ENCODE assay signal across 18 cellular contexts in genomic region chr7:99794585-99795502, GRCh38. TPM values are rescaled to one million over a fixed set of nuclear protein-coding genes. Genes with fewer than 3 reads are reported as not detected.
A peak's percentile ranks its signal among the peaks of the same experiment; 100 is the strongest.
DNase-seq lines count a peak whose midpoint lies in the region; ATAC-seq, FAIRE-seq and TF ChIP-seq lines count a peak whose summit lies in the region.
"Had no signal": no experiment of that assay in that cellular context is flagged by ENCODE, and none has a peak within 500 bp of the region (broad histone marks: within the 10 kb centered on the region; RNA-seq: fewer than 3 reads in every experiment).

No MANE protein-coding gene starts in this region.

- H3K4me1 ChIP-seq in ACC112 (ENCODE audit: control insufficient read depth, insufficient read depth, low read length, unreplicated experiment): peaks cover 27% of the 10 kb centered on the region
- peaks cover 0 to 59% (median 26%) of the 10 kb centered on the region in 4 donors for H3K4me1 ChIP-seq in right lobe of liver
- H3K4me1 ChIP-seq: Caco-2 had no signal

- H3K36me3 ChIP-seq in ACC112 (ENCODE audit: insufficient read depth, low read length) (no peaks in the 10 kb centered on the region), right lobe of liver (no peaks in the 10 kb centered on the region)

- TF ChIP-seq POLR2A in right lobe of liver (IDR thresholded peaks at IDR 0.05) (peak; percentile 31), GM12892 (IDR thresholded peaks at IDR 0.05; ENCODE audit: low read depth, low read length) (no peak)

- ATAC-seq in right lobe of liver: peak; percentile 60 to 86 (median 73)

- no peaks in the 10 kb centered on the region for H3K9me3 ChIP-seq in right lobe of liver
- H3K9me3 ChIP-seq: Caco-2 had no signal

- no peak for FAIRE-seq in GM12892 (lab: Jason Lieb, UNC)
- FAIRE-seq: GM18507 had no signal

- peak; percentile 90 for DNase-seq in LHCN-M2 (ENCODE audit: low read depth)
- DNase-seq in endothelial cell (ENCODE audit: low spot score): no peak
- DNase-seq in right lobe of liver: peak in 1 of 3 donors; percentile 76
- DNase-seq in GM12892 (ENCODE audit: insufficient read length): no peak
- DNase-seq in NCI-H510A treated with DMSO at 0.1 percent for 48 hours (lab: John Stamatoyannopoulos, UW): no peak
- DNase-seq in HEK293T (ENCODE audit: extremely low spot score): no peak
- DNase-seq in activated CD8-positive, alpha-beta memory T cell treated with anti-CD3 and anti-CD28 coated beads, Interleukin-2, amount 50 U/mL, for 48 hours: no peak
- DNase-seq: activated naive CD4-positive, alpha-beta T cell treated with anti-CD3 and anti-CD28 coated beads, Interleukin-2, amount 50 U/mL, for 16 hours; Caco-2; endodermal cell; head of caudate nucleus; NCI-H2081 treated with DMSO at 0.1 percent for 48 hours had no signal

- no peaks in the 10 kb centered on the region for H3K4me1 Mint-ChIP-seq in endothelial cell (ENCODE audit: unreplicated experiment)
- H3K4me1 Mint-ChIP-seq: nephron had no signal

- no peak overlapping the region for H3K4me3 ChIP-seq in ACC112 (ENCODE audit: low read depth, low read length)
- H3K4me3 ChIP-seq in right lobe of liver: no peak overlapping the region

- no peaks in the 10 kb centered on the region for H3K79me2 ChIP-seq in ACC112 (ENCODE audit: control insufficient read depth, insufficient read depth, low read length, unreplicated experiment)

- H2AFZ ChIP-seq in ACC112 (ENCODE audit: low read length, unreplicated experiment): peak overlapping the region; percentile 23

- TF ChIP-seq CTCF in endothelial cell (IDR thresholded peaks at IDR 0.05; ENCODE audit: unreplicated experiment): no peak
- TF ChIP-seq CTCF in right lobe of liver (IDR thresholded peaks at IDR 0.05): no peak

- peak overlapping the region; percentile 12 for H3K27ac Mint-ChIP-seq in endothelial cell (ENCODE audit: unreplicated experiment)
- H3K27ac Mint-ChIP-seq: endodermal cell, nephron had no signal

- no peaks in the 10 kb centered on the region for H3K9me3 Mint-ChIP-seq in endothelial cell (ENCODE audit: unreplicated experiment)
- H3K9me3 Mint-ChIP-seq: nephron had no signal

- intact Hi-C loops in right lobe of liver (cut with DNase I): no loop called here

- H3K27me3 ChIP-seq in ACC112 (ENCODE audit: insufficient read depth, low read length): no peaks in the 10 kb centered on the region
- no peaks in the 10 kb centered on the region for H3K27me3 ChIP-seq in right lobe of liver

- CTCF ChIA-PET in HEK293T (lab: Yijun Ruan, JAX): interaction anchor here (0.6 kb wide), 1 partner anchor 512 kb away, joined by 3 read pairs; no protein-coding TSS in a partner anchor

- no peaks in the 10 kb centered on the region for H3K27me3 Mint-ChIP-seq in endothelial cell (ENCODE audit: unreplicated experiment)

- H3K36me3 Mint-ChIP-seq in endothelial cell (ENCODE audit: low read depth, unreplicated experiment): no peaks in the 10 kb centered on the region

- 29% methylated on average over 12 of the region's 12 CpGs for WGBS in right lobe of liver (ENCODE audit: insufficient coverage, low coverage, low lambda C conversion rate, missing lambda C conversion rate)

- POLR2A ChIA-PET in HEK293T (lab: Yijun Ruan, JAX): no interaction called here

- H3K27ac ChIP-seq in ACC112 (ENCODE audit: low read depth, low read length) (peak overlapping the region; percentile 8; the same call in 1 of the 2 replicates), right lobe of liver (peak overlapping the region; percentile 86 to 97 (median 93))

- no peak overlapping the region for H3K4me3 Mint-ChIP-seq in endothelial cell (ENCODE audit: unreplicated experiment)
- H3K4me3 Mint-ChIP-seq: endodermal cell, nephron had no signal

TF ChIP-seq in HEK293T, 16 proteins besides CTCF, POLR2A, EP300 and RAD21:
- no peak for TF ChIP-seq BHLHE40 (IDR thresholded peaks at IDR 0.05; ENCODE audit: borderline replicate concordance)
- TF ChIP-seq FOXM1 (IDR thresholded peaks at IDR 0.05; ENCODE audit: borderline replicate concordance): no peak
- TF ChIP-seq CTBP1 (IDR thresholded peaks at IDR 0.05; ENCODE audit: borderline replicate concordance): no peak
- TF ChIP-seq ELF4 (IDR thresholded peaks at IDR 0.05): no peak
- no peak for TF ChIP-seq ZNF384 (IDR thresholded peaks at IDR 0.05)
- TF ChIP-seq LEF1 (IDR thresholded peaks at IDR 0.05; ENCODE audit: borderline replicate concordance): no peak
- TF ChIP-seq SUZ12 (IDR thresholded peaks at IDR 0.05): no peak
- no peak for TF ChIP-seq NFRKB (IDR thresholded peaks at IDR 0.05)
- TF ChIP-seq TARDBP (IDR thresholded peaks at IDR 0.05): no peak
- no peak for TF ChIP-seq HDGF (IDR thresholded peaks at IDR 0.05; ENCODE audit: borderline replicate concordance)
- TF ChIP-seq SP1 (IDR thresholded peaks at IDR 0.05): no peak
- TF ChIP-seq FOXA1 (IDR thresholded peaks at IDR 0.05): no peak
- no peak for TF ChIP-seq ARNT (IDR thresholded peaks at IDR 0.05)
- TF ChIP-seq FOXK2 (IDR thresholded peaks at IDR 0.05): no peak
- TF ChIP-seq L3MBTL2 (conservative IDR thresholded peaks at IDR 0.05): no peak
- TF ChIP-seq, protein P1, sequence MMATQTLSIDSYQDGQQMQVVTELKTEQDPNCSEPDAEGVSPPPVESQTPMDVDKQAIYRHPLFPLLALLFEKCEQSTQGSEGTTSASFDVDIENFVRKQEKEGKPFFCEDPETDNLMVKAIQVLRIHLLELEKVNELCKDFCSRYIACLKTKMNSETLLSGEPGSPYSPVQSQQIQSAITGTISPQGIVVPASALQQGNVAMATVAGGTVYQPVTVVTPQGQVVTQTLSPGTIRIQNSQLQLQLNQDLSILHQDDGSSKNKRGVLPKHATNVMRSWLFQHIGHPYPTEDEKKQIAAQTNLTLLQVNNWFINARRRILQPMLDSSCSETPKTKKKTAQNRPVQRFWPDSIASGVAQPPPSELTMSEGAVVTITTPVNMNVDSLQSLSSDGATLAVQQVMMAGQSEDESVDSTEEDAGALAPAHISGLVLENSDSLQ (IDR thresholded peaks at IDR 0.05): no peak

RNA-seq across cellular contexts. Expression of gene CYP3A4, which starts 10.9 kb away (rescaled TPM):
- 0.13 TPM in 1 of 2 replicates, not detected in the other for total RNA-seq in LHCN-M2 (2014; rRNA removed)
- not detected for polyA plus RNA-seq in LHCN-M2 (2012)
- total RNA-seq in endothelial cell (ENCODE audit: unreplicated experiment): not detected
- over 10,000 TPM in 1 of 6 experiments, 1,000 to 10,000 TPM in 2, 100 to 1,000 TPM in 3; 443 to 12,747 (median 1,120) TPM for total RNA-seq in right lobe of liver
- not detected for polyA plus RNA-seq in GM12892 (2012; ENCODE audit: missing spikeins)
- total RNA-seq: Caco-2; cardiac septum; T-helper 1 cell treated with Interleukin-12 subunit alpha and Interleukin-12 subunit beta and Interleukin-4 antibody, amounts not matched to agents 30 ng/mL and 1 ng/mL, for 36 hours; temporal lobe had no signal

RNA-seq across cellular contexts. Expression of gene CYP3A43, which starts 33.0 kb away (rescaled TPM):
- total RNA-seq in LHCN-M2 (2014; rRNA removed) (not detected in 2 replicates), endothelial cell (ENCODE audit: unreplicated experiment) (not detected), right lobe of liver (100 to 1,000 TPM in 1 of 6 experiments, 10 to 100 TPM in 3, 1 to 10 TPM in 2; 4.9 to 132 (median 22.5) TPM)
- not detected for polyA plus RNA-seq in LHCN-M2 (2012)
- not detected for polyA plus RNA-seq in GM12892 (2012; ENCODE audit: missing spikeins)
- total RNA-seq: Caco-2, cardiac septum, temporal lobe had no signal

RNA-seq across cellular contexts. Expression of gene CYP3A7, which starts 59.8 kb away (rescaled TPM):
- total RNA-seq in LHCN-M2 (2014; rRNA removed): 0.06 TPM in 1 of 2 replicates, not detected in the other
- not detected for polyA plus RNA-seq in LHCN-M2 (2012)
- 0.18 TPM for total RNA-seq in endothelial cell (ENCODE audit: unreplicated experiment)
- total RNA-seq in right lobe of liver: 100 to 1,000 TPM in 4 of 6 experiments, 10 to 100 TPM in 2; 19.8 to 623 (median 340) TPM
- not detected for polyA plus RNA-seq in GM12892 (2012; ENCODE audit: missing spikeins)
- total RNA-seq: Caco-2; cardiac septum; endodermal cell; T-helper 1 cell treated with Interleukin-12 subunit alpha and Interleukin-12 subunit beta and Interleukin-4 antibody, amounts not matched to agents 30 ng/mL and 1 ng/mL, for 36 hours; temporal lobe had no signal

Comparison
In these comparisons a context has a peak if more than half of its experiments do, and no peak if none do; other contexts are left out.
1. RNA of gene CYP3A4, which starts 10.9 kb away (total RNA-seq): 443 to 12,747 TPM in right lobe of liver; 0.13 TPM in LHCN-M2 and not detected in endothelial cell (single experiment); every median in the first group is over 100 times any median in the second.
2. RNA of gene CYP3A7, which starts 59.8 kb away (total RNA-seq): 19.8 to 623 TPM in right lobe of liver; 0.18 TPM in endothelial cell (single experiment) and 0.06 TPM in LHCN-M2; every median in the first group is over 10 times any median in the second.